In genomic region chr1:240737268-240737667, GRCh38 we compare ENCODE assay signal across 17 cellular contexts.
"Had no signal": no experiment of that assay in that cellular context is flagged by ENCODE, and none has a peak within 500 bp of the region (broad histone marks: within the 10 kb centered on the region; RNA-seq: fewer than 3 reads in every experiment).

No MANE protein-coding gene starts in this region.

- H3K27ac ChIP-seq: parathyroid adenoma, sigmoid colon, stomach, thoracic aorta, upper lobe of right lung had no signal

- H3K36me3 ChIP-seq: sigmoid colon, stomach, thoracic aorta, upper lobe of right lung had no signal

- H3K79me2 ChIP-seq: parathyroid adenoma had no signal

- H3K4me1 ChIP-seq: parathyroid adenoma, sigmoid colon, stomach, upper lobe of right lung had no signal

- ATAC-seq: activated CD8-positive, alpha-beta T cell treated with anti-CD3 and anti-CD28 coated beads, Interleukin-2, amount 10 ng/mL, durations not matched to agents 7 days and 5 days; activated naive CD4-positive, alpha-beta T cell treated with anti-CD3 and anti-CD28 coated beads, Interleukin-2, amount 50 U/mL, for 72 hours; upper lobe of right lung had no signal

- DNase-seq: activated CD4-positive, alpha-beta T cell treated with anti-CD3 and anti-CD28 coated beads, Interleukin-2, amount 10 ng/mL, durations not matched to agents 24 days and 14 days; activated CD4-positive, CD25-positive, alpha-beta regulatory T cell; activated CD8-positive, alpha-beta memory T cell treated with anti-CD3 and anti-CD28 coated beads, Interleukin-2, amount 50 U/mL, for 4 hours; activated CD8-positive, alpha-beta T cell treated with anti-CD3 and anti-CD28 coated beads, Interleukin-2, amount 10 ng/mL, durations not matched to agents 7 days and 5 days; activated gamma-delta T cell; activated T-cell treated with anti-CD3 and anti-CD28 coated beads, Interleukin-2, amount 50 U/mL, for 48 hours; amniotic stem cell; effector memory CD4-positive, alpha-beta T cell; naive B cell; sigmoid colon; stimulated activated CD4-positive, alpha-beta T cell treated with anti-CD3 and anti-CD28 coated beads, Interleukin-1b, Interleukin-23, amount 100 ng/mL, for 48 hours; stomach; T-helper 2 cell; upper lobe of right lung had no signal

- H3K9ac ChIP-seq: parathyroid adenoma had no signal

- H3K27me3 ChIP-seq: sigmoid colon, stomach, upper lobe of right lung had no signal

- H3K4me3 ChIP-seq: sigmoid colon, stomach, thoracic aorta, upper lobe of right lung had no signal

- H3K9me3 ChIP-seq: sigmoid colon, stomach, thoracic aorta, upper lobe of right lung had no signal

- H2AFZ ChIP-seq: parathyroid adenoma had no signal
